Comparison of ENCODE assay signal across 16 cellular contexts in the genomic region with DNA sequence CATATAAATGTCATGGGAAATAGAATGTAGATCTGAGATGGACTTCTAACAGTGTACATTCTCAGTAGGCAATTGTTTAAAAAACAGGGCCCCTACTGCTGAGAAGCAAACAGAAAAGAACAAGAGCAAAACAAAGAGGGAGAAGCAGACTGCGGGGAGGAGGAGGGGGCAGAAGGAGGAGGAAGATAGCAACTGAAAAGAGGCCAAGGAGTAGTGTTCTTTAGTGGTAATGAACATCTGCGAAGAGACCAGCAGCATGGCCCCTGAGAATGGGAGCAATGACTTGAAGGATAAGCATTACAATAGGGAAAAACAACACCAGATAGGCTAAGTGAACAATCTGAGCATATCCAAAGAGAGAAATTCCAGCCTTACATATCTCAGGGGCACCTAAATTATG. TPM values are rescaled to one million over a fixed set of nuclear protein-coding genes. Genes with fewer than 3 reads are reported as not detected.
A peak's percentile ranks its signal among the peaks of the same experiment; 100 is the strongest.
DNase-seq lines count a peak whose midpoint lies in the region; TF ChIP-seq lines count a peak whose summit lies in the region.
"Had no signal": no experiment of that assay in that cellular context is flagged by ENCODE, and none has a peak within 500 bp of the region (broad histone marks: within the 10 kb centered on the region; RNA-seq: fewer than 3 reads in every experiment).

No MANE protein-coding gene starts in this region.

- H3K27me3 ChIP-seq in neuron (ENCODE audit: insufficient read depth, low read length) (no peaks in the 10 kb centered on the region), BE2C (peaks cover 34% of the 10 kb centered on the region)
- H3K27me3 ChIP-seq: BLaER1 had no signal

- H3K4me3 ChIP-seq in neuron (ENCODE audit: low read length) (no peak overlapping the region), BE2C (ENCODE audit: low read depth, low read length) (no peak overlapping the region)
- H3K4me3 ChIP-seq: A549, BLaER1 had no signal

- no peaks in the 10 kb centered on the region for H3K9me3 ChIP-seq in neuron (ENCODE audit: low read length)
- H3K9me3 ChIP-seq in BE2C: no peaks in the 10 kb centered on the region
- H3K9me3 ChIP-seq: A549, BLaER1 had no signal

- H3K4me1 ChIP-seq in neuron (ENCODE audit: insufficient read depth, low read length): peaks cover 9% of the 10 kb centered on the region
- H3K4me1 ChIP-seq in BE2C: no peaks in the 10 kb centered on the region
- H3K4me1 ChIP-seq: A549, BLaER1 had no signal

- DNase-seq in NCI-H146 (lab: John Stamatoyannopoulos, UW): peak; percentile 0
- DNase-seq in NCI-H146 treated with DMSO at 0.1 percent for 48 hours (lab: John Stamatoyannopoulos, UW; ENCODE audit: unreplicated experiment): no peak
- peak; percentile 29 for DNase-seq in brain pericyte (ENCODE audit: low read depth, low spot score)
- DNase-seq in stimulated activated naive CD4-positive, alpha-beta T cell treated with Interleukin-2 at 50 U/mL for 16 hours (lab: John Stamatoyannopoulos, UW): no peak
- DNase-seq in BE2C: no peak
- DNase-seq in cerebellar cortex (ENCODE audit: low spot score): no peak
- DNase-seq in NCI-H2171 treated with DMSO at 0.1 percent for 48 hours (lab: John Stamatoyannopoulos, UW): no peak
- DNase-seq: AML-193, DMS79 treated with DMSO at 0.1 percent for 48 hours, GF-D8, HCEC 1CT had no signal

- no peak for TF ChIP-seq CTCF in BE2C (IDR thresholded peaks at IDR 0.05; ENCODE audit: low read depth, low read length)

- H2AFZ ChIP-seq in neuron (ENCODE audit: low read depth, low read length): peak overlapping the region; percentile 73

- H3K36me3 ChIP-seq in neuron (ENCODE audit: insufficient read depth, low read length) (no peaks in the 10 kb centered on the region), BE2C (no peaks in the 10 kb centered on the region)
- H3K36me3 ChIP-seq: BLaER1 had no signal

RNA-seq across cellular contexts. Expression of gene HAPLN1, which starts 36.8 kb away (rescaled TPM):
- polyA plus RNA-seq in BE2C (2012; ENCODE audit: insufficient read depth, insufficient read length, low read depth): 1.4 TPM
- polyA plus RNA-seq: A549; CD14-positive monocyte; CD4-positive, alpha-beta memory T cell had no signal

Comparison
In these comparisons a context has a peak if more than half of its experiments do, and no peak if none do; other contexts are left out.
1. DNase-seq: peak in NCI-H146 (single experiment) and brain pericyte (single experiment); none in NCI-H146 treated with DMSO at 0.1 percent for 48 hours (single experiment), stimulated activated naive CD4-positive, alpha-beta T cell treated with Interleukin-2 at 50 U/mL for 16 hours (single experiment), BE2C (single experiment), cerebellar cortex (single experiment) and NCI-H2171 treated with DMSO at 0.1 percent for 48 hours (single experiment).